21 cellular contexts compared by ENCODE assay signal in genomic region chr12:82645414-82645813, GRCh38. TPM values are rescaled to one million over a fixed set of nuclear protein-coding genes. Genes with fewer than 3 reads are reported as not detected.
DNase-seq lines count a peak whose midpoint lies in the region; ATAC-seq, FAIRE-seq and TF ChIP-seq lines count a peak whose summit lies in the region.
"Had no signal": no experiment of that assay in that cellular context is flagged by ENCODE, and none has a peak within 500 bp of the region (broad histone marks: within the 10 kb centered on the region; RNA-seq: fewer than 3 reads in every experiment).

No MANE protein-coding gene starts in this region.

- H3K27ac ChIP-seq in RWPE1 (no peak overlapping the region), keratinocyte (ENCODE audit: control insufficient read depth, insufficient read depth, low read length) (peak overlapping the region; percentile 32), left lung (no peak overlapping the region)
- H3K27ac ChIP-seq: BLaER1, C4-2B had no signal

- H3K36me3 ChIP-seq in bronchial epithelial cell (ENCODE audit: control insufficient read depth, insufficient read depth, low read length) (no peaks in the 10 kb centered on the region), keratinocyte (ENCODE audit: control insufficient read depth in 2 of 2, extremely low read depth in 1 of 2, insufficient read depth in 2 of 2, low read length in 2 of 2) (no peaks in the 10 kb centered on the region), left lung (no peaks in the 10 kb centered on the region)
- H3K36me3 ChIP-seq: BLaER1, HAP-1 had no signal

- no peaks in the 10 kb centered on the region for H4K20me1 ChIP-seq in keratinocyte (ENCODE audit: control insufficient read depth, extremely low read depth, insufficient read depth, low read length)
- H4K20me1 ChIP-seq: BLaER1 had no signal

- peaks cover 7% of the 10 kb centered on the region for H3K4me1 Mint-ChIP-seq in activated CD4-positive, alpha-beta memory T cell treated with anti-CD3 and anti-CD28 coated beads, Interleukin-2, amount 10 ng/mL, durations not matched to agents 7 days and 5 days
- no peaks in the 10 kb centered on the region for H3K4me1 Mint-ChIP-seq in HFFc6 (ENCODE audit: low read depth)
- H3K4me1 Mint-ChIP-seq: B cell; CD4-positive, CD25-positive, alpha-beta regulatory T cell had no signal

- H3K9me1 ChIP-seq in keratinocyte (ENCODE audit: control insufficient read depth, extremely low read depth, insufficient read depth, low read length), result no peaks in the 10 kb centered on the region

- POLR2A ChIA-PET in RWPE1 (lab: Yijun Ruan, JAX; ENCODE audit: low non-redundant PET), result no interaction called here
- POLR2A ChIA-PET in activated CD4-positive, alpha-beta memory T cell treated with anti-CD3 and anti-CD28 coated beads, Interleukin-2, amount 10 ng/mL, durations not matched to agents 7 days and 5 days (lab: Charles Lee), result interaction anchor here (0.9 kb wide), 1 partner anchor 41 kb away, joined by 4 read pairs; no protein-coding TSS in a partner anchor

- H3K4me3 Mint-ChIP-seq in activated CD4-positive, alpha-beta memory T cell treated with anti-CD3 and anti-CD28 coated beads, Interleukin-2, amount 10 ng/mL, durations not matched to agents 7 days and 5 days, result no peak overlapping the region
- H3K4me3 Mint-ChIP-seq in HFFc6, result no peak overlapping the region
- H3K4me3 Mint-ChIP-seq: B cell; CD4-positive, CD25-positive, alpha-beta regulatory T cell; CD8-positive, alpha-beta T cell had no signal

- H3K27me3 Mint-ChIP-seq in activated CD4-positive, alpha-beta memory T cell treated with anti-CD3 and anti-CD28 coated beads, Interleukin-2, amount 10 ng/mL, durations not matched to agents 7 days and 5 days, result peaks cover 7% of the 10 kb centered on the region
- H3K27me3 Mint-ChIP-seq in HFFc6 (ENCODE audit: insufficient read depth), result no peaks in the 10 kb centered on the region
- H3K27me3 Mint-ChIP-seq: B cell had no signal

- H3K36me3 Mint-ChIP-seq in activated CD4-positive, alpha-beta memory T cell treated with anti-CD3 and anti-CD28 coated beads, Interleukin-2, amount 10 ng/mL, durations not matched to agents 7 days and 5 days (ENCODE audit: low read depth), result no peaks in the 10 kb centered on the region
- no peaks in the 10 kb centered on the region for H3K36me3 Mint-ChIP-seq in HFFc6 (ENCODE audit: low read depth)
- H3K36me3 Mint-ChIP-seq: CD4-positive, CD25-positive, alpha-beta regulatory T cell; CD8-positive, alpha-beta T cell had no signal

- H3K9me3 ChIP-seq in keratinocyte (ENCODE audit: control insufficient read depth, low read depth, low read length), result no peaks in the 10 kb centered on the region
- no peaks in the 10 kb centered on the region for H3K9me3 ChIP-seq in left lung
- H3K9me3 ChIP-seq: BLaER1, Caco-2, HAP-1 had no signal

- H3K27me3 ChIP-seq in bronchial epithelial cell (ENCODE audit: control insufficient read depth, insufficient read depth, low read length), result no peaks in the 10 kb centered on the region
- no peaks in the 10 kb centered on the region for H3K27me3 ChIP-seq in keratinocyte (ENCODE audit: control insufficient read depth, extremely low read depth, insufficient read depth, low read length)
- H3K27me3 ChIP-seq in left lung, result no peaks in the 10 kb centered on the region
- H3K27me3 ChIP-seq: BLaER1 had no signal

- CTCF ChIA-PET in RWPE1 (lab: Yijun Ruan, JAX), result interaction anchor here (0.6 kb wide), 1 partner anchor 973 kb away, joined by 7 read pairs; no protein-coding TSS in a partner anchor
- CTCF ChIA-PET in activated CD4-positive, alpha-beta memory T cell treated with anti-CD3 and anti-CD28 coated beads, Interleukin-2, amount 10 ng/mL, durations not matched to agents 7 days and 5 days (lab: Charles Lee), result no interaction called here

- dilution Hi-C loops in keratinocyte (cut with MboI; ENCODE audit: extremely low pct_ligation_motif_present, low sequenced_read_pairs), result no loop called here

- TF ChIP-seq CTCF in RWPE1 (conservative IDR thresholded peaks at IDR 0.05; ENCODE audit: low read depth) (no peak), bronchial epithelial cell (IDR thresholded peaks at IDR 0.05; ENCODE audit: insufficient read depth, low read length, severe bottlenecking) (no peak), keratinocyte (optimal IDR thresholded peaks at IDR 0.05 in 1 of 3, IDR thresholded peaks at IDR 0.05 in 1 of 3, conservative IDR thresholded peaks at IDR 0.05 in 1 of 3; ENCODE audit: extremely low read depth in 1 of 3, insufficient read depth in 2 of 3, low read length in 3 of 3) (no peak), left lung (IDR thresholded peaks at IDR 0.05) (no peak), HFFc6 (IDR thresholded peaks at IDR 0.05) (no peak)

- peak overlapping the region; percentile 50 for H2AFZ ChIP-seq in keratinocyte (ENCODE audit: control insufficient read depth, low read length)

- H3K79me2 ChIP-seq in keratinocyte (ENCODE audit: control insufficient read depth, insufficient read depth, low read length), result no peaks in the 10 kb centered on the region

- no peak overlapping the region for H3K9ac ChIP-seq in keratinocyte (ENCODE audit: control insufficient read depth, extremely low read depth, insufficient read depth, low read length)
- H3K9ac ChIP-seq: BLaER1 had no signal

- H3K4me1 ChIP-seq in keratinocyte (ENCODE audit: control insufficient read depth, extremely low read depth, insufficient read depth, low read length) (peaks cover 14% of the 10 kb centered on the region), left lung (no peaks in the 10 kb centered on the region)
- H3K4me1 ChIP-seq: BLaER1, Caco-2 had no signal

- peak overlapping the region; percentile 56 for H3K4me2 ChIP-seq in keratinocyte (ENCODE audit: control insufficient read depth, extremely low read depth, insufficient read depth, low read depth, low read length)
- H3K4me2 ChIP-seq: BLaER1 had no signal

- H3K4me3 ChIP-seq in bronchial epithelial cell (ENCODE audit: low read depth, low read length), result no peak overlapping the region
- H3K4me3 ChIP-seq in keratinocyte (ENCODE audit: control insufficient read depth in 2 of 3, extremely low read depth in 1 of 3, insufficient read depth in 2 of 3, low read depth in 1 of 3, low read length in 3 of 3), result no peak overlapping the region
- H3K4me3 ChIP-seq in left lung, result no peak overlapping the region
- H3K4me3 ChIP-seq: BLaER1, HAP-1 had no signal

- intact Hi-C loops in left lung (cut with DNase I), result no loop called here

- FAIRE-seq in bronchial epithelial cell (lab: Jason Lieb, UNC) (no peak), keratinocyte (lab: Jason Lieb, UNC) (peak; percentile 79)
- FAIRE-seq: G401.6, GM12892, H54 had no signal

- no peaks in the 10 kb centered on the region for H3K9me3 Mint-ChIP-seq in activated CD4-positive, alpha-beta memory T cell treated with anti-CD3 and anti-CD28 coated beads, Interleukin-2, amount 10 ng/mL, durations not matched to agents 7 days and 5 days
- peaks cover 11% of the 10 kb centered on the region; the same call in 1 of the 2 replicates for H3K9me3 Mint-ChIP-seq in HFFc6
- H3K9me3 Mint-ChIP-seq: CD8-positive, alpha-beta T cell had no signal

- no peak overlapping the region for H3K27ac Mint-ChIP-seq in activated CD4-positive, alpha-beta memory T cell treated with anti-CD3 and anti-CD28 coated beads, Interleukin-2, amount 10 ng/mL, durations not matched to agents 7 days and 5 days
- H3K27ac Mint-ChIP-seq in HFFc6, result no peak overlapping the region
- H3K27ac Mint-ChIP-seq: B cell; CD4-positive, CD25-positive, alpha-beta regulatory T cell; CD8-positive, alpha-beta T cell had no signal

- ATAC-seq in esophagus mucosa, result peak; percentile 82
- no peak for ATAC-seq in HG03520 (IDR thresholded peaks at IDR 0.05; ENCODE audit: unreplicated experiment)
- ATAC-seq in left lung, result no peak
- ATAC-seq: CD8-positive, alpha-beta T cell had no signal

- DNase-seq in RWPE1 (ENCODE audit: low spot score) (peak; percentile 23), bronchial epithelial cell (ENCODE audit: low read depth) (peak; percentile 78), keratinocyte (ENCODE audit: low read depth, low spot score) (peak; percentile 13), left lung (no peak), HFFc6 (no peak)
- no peak for DNase-seq in activated CD4-positive, alpha-beta memory T cell treated with anti-CD3 and anti-CD28 coated beads, Interleukin-2, amount 10 ng/mL, durations not matched to agents 7 days and 5 days
- DNase-seq: Caco-2; CD4-positive, CD25-positive, alpha-beta regulatory T cell; CD8-positive, alpha-beta T cell; DMS153; DND-41; GOT3 had no signal

RNA-seq across cellular contexts. Expression of gene TMTC2, which starts 41.3 kb away (rescaled TPM):
- 9.3 and 10.5 TPM in 2 replicates for total RNA-seq in bronchial epithelial cell
- total RNA-seq in esophagus mucosa, result 17.5 TPM
- 3.4 to 3.8 TPM (median 3.7 TPM) in 3 replicates for polyA plus RNA-seq in keratinocyte
- 4.1 TPM for polyA plus RNA-seq in keratinocyte (2011; ENCODE audit: low read depth)
- polyA plus RNA-seq in keratinocyte (2011; cell fraction: cytosol; rRNA removed), result 1.2 and 2.3 TPM in 2 replicates
- 7.0 and 8.6 TPM in 2 replicates for polyA plus RNA-seq in keratinocyte (2011; cell fraction: nucleus; rRNA removed)
- polyA plus RNA-seq in keratinocyte (2012; ENCODE audit: low replicate concordance), result 3.7 and 5.2 TPM in 2 replicates
- polyA minus RNA-seq in keratinocyte, result 5.9 to 7.5 TPM (median 6.2 TPM) in 3 replicates
- 3.3 TPM for polyA minus RNA-seq in keratinocyte (2011; cell fraction: cytosol; rRNA and poly(A)+ RNA removed)
- polyA minus RNA-seq in keratinocyte (2011; cell fraction: nucleus; rRNA and poly(A)+ RNA removed), result 10.9 and 17.8 TPM in 2 replicates
- 10 to 100 TPM; 17.2 to 39.0 TPM for total RNA-seq in left lung
- 1 to 10 TPM; 5.1 to 6.0 TPM for total RNA-seq in activated CD4-positive, alpha-beta memory T cell treated with anti-CD3 and anti-CD28 coated beads, Interleukin-2, amount 10 ng/mL, durations not matched to agents 7 days and 5 days
- total RNA-seq in HFFc6 (2021; fragmentation: NEBNext Ultra II Directional; extraction: Animal tissue kit (Norgen Biotek cat#: 25700)), result 1 to 10 TPM in 4 of 6 experiments, under 1 TPM in 2; 0.75 to 3.2 (median 1.1) TPM

Comparison
In these comparisons a context has a peak if more than half of its experiments do, and no peak if none do; other contexts are left out.
1. DNase-seq: peak in RWPE1 (single experiment), bronchial epithelial cell (single experiment) and keratinocyte (single experiment); none in left lung (0 of 2), activated CD4-positive, alpha-beta memory T cell treated with anti-CD3 and anti-CD28 coated beads, Interleukin-2, amount 10 ng/mL, durations not matched to agents 7 days and 5 days (single experiment) and HFFc6 (single experiment).